ENCODE assay signal across 8 cellular contexts in the genomic region with DNA sequence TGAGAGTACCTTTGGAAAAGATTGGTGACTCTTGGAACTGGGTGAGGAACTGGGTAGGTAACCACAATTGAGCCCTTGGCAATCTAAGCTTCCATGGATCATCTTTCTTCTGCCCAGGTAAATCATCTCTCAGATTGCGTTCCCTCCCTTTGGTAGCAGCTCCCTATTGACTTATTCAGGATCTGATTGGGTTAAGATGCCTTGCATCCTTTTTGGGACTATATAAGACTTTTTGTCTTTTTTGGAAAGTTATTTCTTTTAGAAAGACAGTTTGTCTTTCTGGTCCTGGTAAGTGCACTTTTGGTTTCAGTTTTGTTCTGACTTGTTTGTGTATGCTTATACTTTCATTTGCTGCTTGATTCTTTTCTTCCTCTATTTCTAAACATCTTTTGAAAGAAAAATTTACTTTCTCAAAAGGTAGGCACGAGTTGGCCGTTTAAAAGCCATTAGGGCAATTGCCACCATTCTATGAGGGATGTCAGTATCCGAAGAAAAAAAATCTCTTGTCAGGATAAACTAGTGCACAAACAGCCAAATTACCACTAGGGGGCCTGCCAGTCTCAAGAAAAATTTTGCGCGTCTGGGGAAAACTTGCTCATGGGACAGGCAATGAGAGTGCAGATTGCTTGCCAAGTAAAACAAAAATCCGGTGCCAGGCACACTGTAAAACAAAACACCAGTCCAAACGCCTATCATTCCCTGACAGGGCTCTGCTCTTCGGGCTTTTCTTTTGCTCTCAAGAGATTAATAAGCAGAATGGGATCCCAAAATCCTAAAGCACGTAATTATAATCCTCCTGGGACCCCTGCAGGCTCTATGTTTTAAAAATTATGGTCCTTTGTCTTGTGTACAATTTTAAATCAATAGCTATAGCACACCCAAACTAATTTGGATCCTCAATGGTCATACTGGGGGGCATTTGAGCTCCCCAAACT. TPM values are rescaled to one million over a fixed set of nuclear protein-coding genes. Genes with fewer than 3 reads are reported as not detected.
A peak's percentile ranks its signal among the peaks of the same experiment; 100 is the strongest.
DNase-seq lines count a peak whose midpoint lies in the region; ATAC-seq, FAIRE-seq and TF ChIP-seq lines count a peak whose summit lies in the region.

No MANE protein-coding gene starts in this region.

- no peaks in the 10 kb centered on the region for H3K27me3 ChIP-seq in prostate gland (replicated peaks; ENCODE audit: insufficient read depth)
- H3K27me3 ChIP-seq in upper lobe of right lung: peaks cover 8% of the 10 kb centered on the region

- CTCF ChIA-PET in HEK293 (lab: Yijun Ruan, JAX): interaction anchor here (0.5 to 4.7 kb wide), 23 partner anchors 9 to 1709 kb away, joined by 3 to 77 read pairs (median 3); a partner anchor contains a TSS

- TF ChIP-seq CTCF in HEK293 (tag by site-specific recombination; IDR thresholded peaks at IDR 0.05) (peak; percentile 36; the same call in 1 of the 2 replicates), prostate gland (IDR thresholded peaks at IDR 0.05) (peak; percentile 48 to 96 (median 90)), upper lobe of right lung (IDR thresholded peaks at IDR 0.05) (peak; percentile 82)

- intact Hi-C loops in Right ventricle myocardium superior (cut with DNase I) (loop anchor here (2.0 kb wide), 1 partner anchor 344 kb away; no protein-coding TSS in a partner anchor), prostate gland (cut with DNase I) (loop anchor here (2.0 to 10.0 kb wide), 3 partner anchors 346 to 890 kb away; a partner anchor contains a TSS), upper lobe of right lung (cut with DNase I) (loop anchor here (10.0 kb wide), 1 partner anchor 340 kb away; a partner anchor contains a TSS)

- H3K36me3 ChIP-seq in HEK293 (ENCODE audit: control insufficient read depth in 2 of 2, insufficient read depth in 1 of 2, low read length in 2 of 2) (no peaks in the 10 kb centered on the region), prostate gland (no peaks in the 10 kb centered on the region), upper lobe of right lung (no peaks in the 10 kb centered on the region)

- no peak overlapping the region for H3K27ac ChIP-seq in HEK293 (ENCODE audit: extremely low read depth, low read depth, low read length)
- H3K27ac ChIP-seq in prostate gland: peak overlapping the region in 1 of 2 donors; percentile 21
- peak overlapping the region; percentile 40 for H3K27ac ChIP-seq in upper lobe of right lung

- H3K36me3 Mint-ChIP-seq in activated naive CD8-positive, alpha-beta T cell treated with anti-CD3 and anti-CD28 coated beads for 36 hours: no peaks in the 10 kb centered on the region

- H3K4me3 ChIP-seq in HEK293 (ENCODE audit: low read depth, low read length) (no peak overlapping the region; the same call in 1 of the 2 replicates), prostate gland (peak overlapping the region; percentile 17 to 18), upper lobe of right lung (peak overlapping the region; percentile 54)

- H3K27me3 Mint-ChIP-seq in activated naive CD8-positive, alpha-beta T cell treated with anti-CD3 and anti-CD28 coated beads for 36 hours: peaks cover 30% of the 10 kb centered on the region

- no peak for TF ChIP-seq POLR2A in prostate gland (IDR thresholded peaks at IDR 0.05)

- peaks cover 13% of the 10 kb centered on the region for H3K4me1 Mint-ChIP-seq in activated naive CD8-positive, alpha-beta T cell treated with anti-CD3 and anti-CD28 coated beads for 36 hours

- H3K9me3 ChIP-seq in HEK293 (ENCODE audit: control insufficient read depth, insufficient read depth, low read depth, low read length): no peaks in the 10 kb centered on the region
- H3K9me3 ChIP-seq in prostate gland: no peaks in the 10 kb centered on the region
- H3K9me3 ChIP-seq in upper lobe of right lung: no peaks in the 10 kb centered on the region

- 7% methylated on average over 10 of the region's 10 CpGs for WGBS in prostate gland

- H3K4me3 Mint-ChIP-seq in activated naive CD8-positive, alpha-beta T cell treated with anti-CD3 and anti-CD28 coated beads for 36 hours: peak overlapping the region; percentile 78

- H3K4me1 ChIP-seq in HEK293 (ENCODE audit: control insufficient read depth, insufficient read depth, low read length) (no peaks in the 10 kb centered on the region), prostate gland (replicated peaks) (no peaks in the 10 kb centered on the region), upper lobe of right lung (peaks cover 11% of the 10 kb centered on the region)

- peak overlapping the region; percentile 79 for H3K27ac Mint-ChIP-seq in activated naive CD8-positive, alpha-beta T cell treated with anti-CD3 and anti-CD28 coated beads for 36 hours

- POLR2A ChIA-PET in HEK293 (lab: Yijun Ruan, JAX): no interaction called here

- H3K9me3 Mint-ChIP-seq in activated naive CD8-positive, alpha-beta T cell treated with anti-CD3 and anti-CD28 coated beads for 36 hours: no peaks in the 10 kb centered on the region

- DNase-seq in NCI-H1092 (lab: John Stamatoyannopoulos, UW) (peak; percentile 26), SKM-1 (lab: John Stamatoyannopoulos, UW; ENCODE audit: unreplicated experiment) (peak; percentile 48), Right ventricle myocardium superior (peak; percentile 52), prostate gland (ENCODE audit: low spot score) (peak; percentile 92), upper lobe of right lung (peak; percentile 67)
- DNase-seq in activated naive CD8-positive, alpha-beta T cell treated with anti-CD3 and anti-CD28 coated beads for 36 hours: peak; percentile 59

- ATAC-seq in Right ventricle myocardium superior (ENCODE audit: poor library complexity) (peak; percentile 90), upper lobe of right lung (peak; percentile 95)

- peak; percentile 83 for FAIRE-seq in G401.6 (lab: Jason Lieb, UNC)

TF ChIP-seq in HEK293, 187 proteins besides CTCF, POLR2A, EP300 and RAD21 (continues in another document):
- TF ChIP-seq ZNF37A (tag by site-specific recombination; IDR thresholded peaks at IDR 0.05): no peak
- TF ChIP-seq ZNF501 (tag by site-specific recombination; IDR thresholded peaks at IDR 0.05): no peak
- no peak for TF ChIP-seq ZNF121 (tag by site-specific recombination; IDR thresholded peaks at IDR 0.05)
- TF ChIP-seq ZNF544 (tag by site-specific recombination; IDR thresholded peaks at IDR 0.05): no peak
- TF ChIP-seq, protein P1, sequence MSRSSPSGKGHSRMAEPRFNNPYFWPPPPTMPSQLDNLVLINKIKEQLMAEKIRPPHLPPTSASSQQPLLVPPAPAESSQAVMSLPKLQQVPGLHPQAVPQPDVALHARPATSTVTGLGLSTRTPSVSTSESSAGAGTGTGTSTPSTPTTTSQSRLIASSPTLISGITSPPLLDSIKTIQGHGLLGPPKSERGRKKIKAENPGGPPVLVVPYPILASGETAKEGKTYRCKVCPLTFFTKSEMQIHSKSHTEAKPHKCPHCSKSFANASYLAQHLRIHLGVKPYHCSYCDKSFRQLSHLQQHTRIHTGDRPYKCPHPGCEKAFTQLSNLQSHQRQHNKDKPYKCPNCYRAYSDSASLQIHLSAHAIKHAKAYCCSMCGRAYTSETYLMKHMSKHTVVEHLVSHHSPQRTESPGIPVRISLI (tag by site-specific recombination; IDR thresholded peaks at IDR 0.05): 0 out of 2 replicates have a peak, but pooled peaks have one; percentile 52
- TF ChIP-seq ZFP37 (tag by site-specific recombination; IDR thresholded peaks at IDR 0.05): no peak
- TF ChIP-seq, protein P2, sequence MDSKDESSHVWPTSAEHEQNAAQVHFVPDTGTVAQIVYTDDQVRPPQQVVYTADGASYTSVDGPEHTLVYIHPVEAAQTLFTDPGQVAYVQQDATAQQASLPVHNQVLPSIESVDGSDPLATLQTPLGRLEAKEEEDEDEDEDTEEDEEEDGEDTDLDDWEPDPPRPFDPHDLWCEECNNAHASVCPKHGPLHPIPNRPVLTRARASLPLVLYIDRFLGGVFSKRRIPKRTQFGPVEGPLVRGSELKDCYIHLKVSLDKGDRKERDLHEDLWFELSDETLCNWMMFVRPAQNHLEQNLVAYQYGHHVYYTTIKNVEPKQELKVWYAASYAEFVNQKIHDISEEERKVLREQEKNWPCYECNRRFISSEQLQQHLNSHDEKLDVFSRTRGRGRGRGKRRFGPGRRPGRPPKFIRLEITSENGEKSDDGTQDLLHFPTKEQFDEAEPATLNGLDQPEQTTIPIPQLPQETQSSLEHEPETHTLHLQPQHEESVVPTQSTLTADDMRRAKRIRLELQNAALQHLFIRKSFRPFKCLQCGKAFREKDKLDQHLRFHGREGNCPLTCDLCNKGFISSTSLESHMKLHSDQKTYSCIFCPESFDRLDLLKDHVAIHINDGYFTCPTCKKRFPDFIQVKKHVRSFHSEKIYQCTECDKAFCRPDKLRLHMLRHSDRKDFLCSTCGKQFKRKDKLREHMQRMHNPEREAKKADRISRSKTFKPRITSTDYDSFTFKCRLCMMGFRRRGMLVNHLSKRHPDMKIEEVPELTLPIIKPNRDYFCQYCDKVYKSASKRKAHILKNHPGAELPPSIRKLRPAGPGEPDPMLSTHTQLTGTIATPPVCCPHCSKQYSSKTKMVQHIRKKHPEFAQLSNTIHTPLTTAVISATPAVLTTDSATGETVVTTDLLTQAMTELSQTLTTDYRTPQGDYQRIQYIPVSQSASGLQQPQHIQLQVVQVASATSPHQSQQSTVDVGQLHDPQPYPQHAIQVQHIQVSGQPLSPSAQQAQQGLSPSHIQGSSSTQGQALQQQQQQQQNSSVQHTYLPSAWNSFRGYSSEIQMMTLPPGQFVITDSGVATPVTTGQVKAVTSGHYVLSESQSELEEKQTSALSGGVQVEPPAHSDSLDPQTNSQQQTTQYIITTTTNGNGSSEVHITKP (tag by site-specific recombination; IDR thresholded peaks at IDR 0.05): 0 out of 2 replicates have a peak, but pooled peaks have one; percentile 16
- 0 out of 2 replicates have a peak, but pooled peaks have one; percentile 27 for TF ChIP-seq ZNF660 (tag by site-specific recombination; IDR thresholded peaks at IDR 0.05)
- peak; percentile 92 for TF ChIP-seq ZNF654 (tag by site-specific recombination; IDR thresholded peaks at IDR 0.05; ENCODE audit: low read depth)

RNA-seq across cellular contexts. Expression of a gene that starts 12.8 kb away (rescaled TPM):
- total RNA-seq in activated naive CD8-positive, alpha-beta T cell treated with anti-CD3 and anti-CD28 coated beads for 36 hours: not detected
- total RNA-seq in Right ventricle myocardium superior (not detected), prostate gland (not detected), upper lobe of right lung (not detected)

RNA-seq across cellular contexts. Expression of a gene that starts 45.7 kb away (rescaled TPM):
- total RNA-seq in activated naive CD8-positive, alpha-beta T cell treated with anti-CD3 and anti-CD28 coated beads for 36 hours: under 1 TPM in 1 of 2 experiments, not detected in 1; 0.23 TPM
- not detected for total RNA-seq in Right ventricle myocardium superior
- total RNA-seq in prostate gland: not detected
- total RNA-seq in upper lobe of right lung: not detected

RNA-seq across cellular contexts. Expression of a gene that starts 54.0 kb away (rescaled TPM):
- total RNA-seq in activated naive CD8-positive, alpha-beta T cell treated with anti-CD3 and anti-CD28 coated beads for 36 hours: not detected
- total RNA-seq in Right ventricle myocardium superior (not detected), prostate gland (under 1 TPM; 0.23 to 0.91 TPM), upper lobe of right lung (not detected)

Comparison
In these comparisons a context has a peak if more than half of its experiments do, and no peak if none do; other contexts are left out.
1. CTCF ChIP-seq: peak in every context shown above with its lines; median percentile 90 in prostate gland; 82 in upper lobe of right lung; 36 in HEK293.
2. DNase-seq: peak in every context shown above with its lines; median percentile 92 in prostate gland; 67 in upper lobe of right lung; 59 in activated naive CD8-positive, alpha-beta T cell treated with anti-CD3 and anti-CD28 coated beads for 36 hours; 52 in Right ventricle myocardium superior; 48 in SKM-1; 26 in NCI-H1092.